8 cellular contexts compared by ENCODE assay signal in genomic region chr7:76049295-76049694, GRCh38. TPM values are rescaled to one million over a fixed set of nuclear protein-coding genes. Genes with fewer than 3 reads are reported as not detected.
DNase-seq lines count a peak whose midpoint lies in the region; ATAC-seq and TF ChIP-seq lines count a peak whose summit lies in the region.

No MANE protein-coding gene starts in this region.

- peak overlapping the region in 2 of 3 donors; percentile 80 to 90 for H3K27ac ChIP-seq in thyroid gland

- no peak for DNase-seq in activated naive CD4-positive, alpha-beta T cell treated with anti-CD3 and anti-CD28 coated beads for 36 hours
- DNase-seq in activated naive CD4-positive, alpha-beta T cell (lab: John Stamatoyannopoulos, UW), result no peak
- DNase-seq in kidney epithelial cell (ENCODE audit: low read depth) (no peak), thyroid gland (no peak)
- no peak for DNase-seq in stimulated activated naive CD4-positive, alpha-beta T cell treated with Interleukin-2 at 50 U/mL for 16 hours (lab: John Stamatoyannopoulos, UW)

- no peaks in the 10 kb centered on the region for H3K27me3 ChIP-seq in kidney epithelial cell (ENCODE audit: control insufficient read depth, insufficient read depth, low read length)
- no peaks in the 10 kb centered on the region for H3K27me3 ChIP-seq in thyroid gland

- intact Hi-C loops in activated naive CD4-positive, alpha-beta T cell treated with anti-CD3 and anti-CD28 coated beads for 36 hours (cut with micrococcal nuclease), result loop anchor here (2.0 to 5.0 kb wide), 5 partner anchors 42 to 522 kb away; partner anchors contain the start of gene YWHAG
- intact Hi-C loops in thyroid gland (cut with DNase I), result no loop called here

- no peaks in the 10 kb centered on the region for H3K27me3 Mint-ChIP-seq in activated naive CD4-positive, alpha-beta T cell treated with anti-CD3 and anti-CD28 coated beads for 36 hours (ENCODE audit: low read depth)
- H3K27me3 Mint-ChIP-seq in activated T-helper 17 cell treated with anti-CD3 and anti-CD28 coated beads, Interleukin-2, amount 50 U/mL, for 72 hours, result no peaks in the 10 kb centered on the region

- TF ChIP-seq CTCF in kidney epithelial cell (IDR thresholded peaks at IDR 0.05; ENCODE audit: insufficient read depth, low read length, poor library complexity, severe bottlenecking), result no peak
- TF ChIP-seq CTCF in thyroid gland (IDR thresholded peaks at IDR 0.05), result no peak

- peaks cover 30% of the 10 kb centered on the region for H3K36me3 Mint-ChIP-seq in activated naive CD4-positive, alpha-beta T cell treated with anti-CD3 and anti-CD28 coated beads for 36 hours (ENCODE audit: low read depth)
- H3K36me3 Mint-ChIP-seq in activated T-helper 17 cell treated with anti-CD3 and anti-CD28 coated beads, Interleukin-2, amount 50 U/mL, for 72 hours (ENCODE audit: low read depth), result peaks cover 72% of the 10 kb centered on the region

- H3K4me1 Mint-ChIP-seq in activated naive CD4-positive, alpha-beta T cell treated with anti-CD3 and anti-CD28 coated beads for 36 hours (ENCODE audit: low read depth), result peaks cover 51% of the 10 kb centered on the region
- peaks cover 33% of the 10 kb centered on the region for H3K4me1 Mint-ChIP-seq in activated T-helper 17 cell treated with anti-CD3 and anti-CD28 coated beads, Interleukin-2, amount 50 U/mL, for 72 hours

- H3K27ac Mint-ChIP-seq in activated naive CD4-positive, alpha-beta T cell treated with anti-CD3 and anti-CD28 coated beads for 36 hours, result peak overlapping the region; percentile 96
- peak overlapping the region; percentile 99 for H3K27ac Mint-ChIP-seq in activated T-helper 17 cell treated with anti-CD3 and anti-CD28 coated beads, Interleukin-2, amount 50 U/mL, for 72 hours

- H3K9me3 ChIP-seq in thyroid gland, result no peaks in the 10 kb centered on the region

- no peaks in the 10 kb centered on the region for H3K9me3 Mint-ChIP-seq in activated naive CD4-positive, alpha-beta T cell treated with anti-CD3 and anti-CD28 coated beads for 36 hours
- no peaks in the 10 kb centered on the region for H3K9me3 Mint-ChIP-seq in activated T-helper 17 cell treated with anti-CD3 and anti-CD28 coated beads, Interleukin-2, amount 50 U/mL, for 72 hours

- no peak for TF ChIP-seq POLR2A in thyroid gland (IDR thresholded peaks at IDR 0.05)

- peaks cover 6 to 19% of the 10 kb centered on the region in 2 donors for H3K4me1 ChIP-seq in thyroid gland

- WGBS in thyroid gland, 2 donors, result 72 to 76% methylated on average over 6 of the region's 6 CpGs

- H3K36me3 ChIP-seq in kidney epithelial cell (ENCODE audit: control insufficient read depth, insufficient read depth, low read length), result no peaks in the 10 kb centered on the region
- H3K36me3 ChIP-seq in thyroid gland, result no peaks in the 10 kb centered on the region

- no peak for ATAC-seq in activated T-helper 17 cell treated with anti-CD3 and anti-CD28 coated beads, Interleukin-2, amount 50 U/mL, for 72 hours (replicated peaks)
- ATAC-seq in HG02642 (IDR thresholded peaks at IDR 0.05; ENCODE audit: poor library complexity, unreplicated experiment) (no peak), GM18870 (IDR thresholded peaks at IDR 0.05; ENCODE audit: unreplicated experiment) (no peak)

- CTCF ChIA-PET in activated naive CD4-positive, alpha-beta T cell treated with anti-CD3 and anti-CD28 coated beads for 36 hours (lab: Charles Lee), result interaction anchor here (0.9 to 1.3 kb wide), 2 partner anchors 81 to 213 kb away, joined by 3 read pairs; no protein-coding TSS in a partner anchor

- H3K4me3 ChIP-seq in kidney epithelial cell (ENCODE audit: low read depth, low read length) (peak overlapping the region; percentile 79), thyroid gland (replicated peaks in 1 of 3) (peak overlapping the region in 1 of 3 donors; percentile 81)

- H3K4me3 Mint-ChIP-seq in activated naive CD4-positive, alpha-beta T cell treated with anti-CD3 and anti-CD28 coated beads for 36 hours, result peak overlapping the region; percentile 98
- H3K4me3 Mint-ChIP-seq in activated T-helper 17 cell treated with anti-CD3 and anti-CD28 coated beads, Interleukin-2, amount 50 U/mL, for 72 hours, result peak overlapping the region; percentile 97

RNA-seq across cellular contexts. Expression of gene MDH2, which starts 1.4 kb away (rescaled TPM):
- 100 to 1,000 TPM; 325 TPM for total RNA-seq in activated naive CD4-positive, alpha-beta T cell treated with anti-CD3 and anti-CD28 coated beads for 36 hours
- total RNA-seq in activated T-helper 17 cell treated with anti-CD3 and anti-CD28 coated beads, Interleukin-2, amount 50 U/mL, for 72 hours, result 100 to 1,000 TPM; 155 to 231 TPM
- 109 and 112 TPM in 2 replicates for total RNA-seq in kidney epithelial cell
- 100 to 1,000 TPM in 2 of 4 donors, 10 to 100 TPM in 2; 70.8 to 119 (median 95.2) TPM for total RNA-seq in thyroid gland

RNA-seq across cellular contexts. Expression of gene STYXL1, which starts 1.5 kb away (rescaled TPM):
- total RNA-seq in activated naive CD4-positive, alpha-beta T cell treated with anti-CD3 and anti-CD28 coated beads for 36 hours, result 10 to 100 TPM; 27.6 to 28.1 TPM
- total RNA-seq in activated T-helper 17 cell treated with anti-CD3 and anti-CD28 coated beads, Interleukin-2, amount 50 U/mL, for 72 hours, result 10 to 100 TPM; 31.0 to 31.1 TPM
- total RNA-seq in kidney epithelial cell (58.1 and 71.7 TPM in 2 replicates), thyroid gland (10 to 100 TPM; 14.5 to 53.7 (median 29.1) TPM)

RNA-seq across cellular contexts. Expression of gene TMEM120A, which starts 54.9 kb away (rescaled TPM):
- total RNA-seq in activated naive CD4-positive, alpha-beta T cell treated with anti-CD3 and anti-CD28 coated beads for 36 hours, result 10 to 100 TPM; 17.0 to 22.4 TPM
- total RNA-seq in activated T-helper 17 cell treated with anti-CD3 and anti-CD28 coated beads, Interleukin-2, amount 50 U/mL, for 72 hours, result 10 to 100 TPM; 30.5 to 51.7 TPM
- total RNA-seq in kidney epithelial cell (17.4 and 24.2 TPM in 2 replicates), thyroid gland (10 to 100 TPM; 25.4 to 38.2 (median 34.9) TPM)
